32 cellular contexts compared by ENCODE assay signal in the genomic region with DNA sequence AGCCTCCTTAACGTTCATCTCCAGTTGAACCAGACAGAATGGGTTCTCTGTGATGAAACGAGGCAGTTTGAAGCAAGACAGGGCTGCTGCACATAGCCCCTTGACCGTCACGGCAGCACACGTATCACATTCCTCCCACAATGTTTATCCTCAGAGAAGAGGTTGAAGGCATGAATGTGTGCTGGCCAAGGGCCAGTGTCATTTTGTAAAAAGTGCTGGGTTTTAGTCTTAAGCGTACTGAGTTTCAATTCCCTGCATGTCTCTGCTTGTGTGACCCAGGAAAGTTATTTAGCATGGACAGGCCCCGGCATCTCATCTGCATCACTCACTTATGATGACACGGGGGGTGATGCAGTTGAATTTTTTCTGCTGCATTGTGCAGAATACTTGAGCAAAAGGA. TPM values are rescaled to one million over a fixed set of nuclear protein-coding genes. Genes with fewer than 3 reads are reported as not detected.
A peak's percentile ranks its signal among the peaks of the same experiment; 100 is the strongest.
DNase-seq lines count a peak whose midpoint lies in the region; ATAC-seq and TF ChIP-seq lines count a peak whose summit lies in the region.
"Had no signal": no experiment of that assay in that cellular context is flagged by ENCODE, and none has a peak within 500 bp of the region (broad histone marks: within the 10 kb centered on the region; RNA-seq: fewer than 3 reads in every experiment).

No MANE protein-coding gene starts in this region.

- H3K27ac ChIP-seq in esophagus muscularis mucosa (replicated peaks in 1 of 4) (no peak overlapping the region), prostate gland (no peak overlapping the region), right lobe of liver (no peak overlapping the region)
- H3K27ac ChIP-seq: 22Rv1, dorsolateral prefrontal cortex, left ventricle myocardium inferior, right atrium auricular region, spleen, testis had no signal

- intact Hi-C loops in esophagus muscularis mucosa (cut with DNase I) (no loop called here), prostate gland (cut with DNase I) (no loop called here), right lobe of liver (cut with DNase I) (no loop called here)

- H3K27me3 ChIP-seq in esophagus muscularis mucosa (no peaks in the 10 kb centered on the region), prostate gland (replicated peaks; ENCODE audit: insufficient read depth) (no peaks in the 10 kb centered on the region), right lobe of liver (no peaks in the 10 kb centered on the region)
- H3K27me3 ChIP-seq: dorsolateral prefrontal cortex, right atrium auricular region, spleen, testis had no signal

- H3K4me3 ChIP-seq in esophagus muscularis mucosa: no peak overlapping the region
- H3K4me3 ChIP-seq in prostate gland: no peak overlapping the region
- H3K4me3 ChIP-seq in right lobe of liver: no peak overlapping the region
- H3K4me3 ChIP-seq: dorsolateral prefrontal cortex, K562, left ventricle myocardium inferior, right atrium auricular region, spleen, testis had no signal

- no peak for ATAC-seq in right lobe of liver
- ATAC-seq in activated naive CD4-positive, alpha-beta T cell treated with anti-CD3 and anti-CD28 coated beads, Interleukin-2, amount 50 U/mL, for 72 hours: no peak
- ATAC-seq: activated CD4-positive, CD25-positive, alpha-beta regulatory T cell treated with anti-CD3 and anti-CD28 coated beads, Interleukin-2, amount 50 U/mL, for 24 hours; activated CD8-positive, alpha-beta memory T cell treated with anti-CD3 and anti-CD28 coated beads, Interleukin-2, amount 10 ng/mL, durations not matched to agents 7 days and 5 days; activated T-cell treated with anti-CD3 and anti-CD28 coated beads, Interleukin-2, amount 50 U/mL, for 4 hours; K562; T-helper 17 cell had no signal

- peaks cover 25 to 73% (median 50%) of the 10 kb centered on the region in 4 donors for H3K36me3 ChIP-seq in esophagus muscularis mucosa
- H3K36me3 ChIP-seq in prostate gland: peaks cover 0 to 7% of the 10 kb centered on the region in 2 donors
- peaks cover 0 to 5% (median 0%) of the 10 kb centered on the region in 4 donors for H3K36me3 ChIP-seq in right lobe of liver

- no peak for TF ChIP-seq EP300 in esophagus muscularis mucosa (IDR thresholded peaks at IDR 0.05)

- TF ChIP-seq CTCF in esophagus muscularis mucosa (IDR thresholded peaks at IDR 0.05) (no peak), prostate gland (IDR thresholded peaks at IDR 0.05) (no peak), right lobe of liver (IDR thresholded peaks at IDR 0.05) (no peak)

- no peaks in the 10 kb centered on the region for H3K9me3 Mint-ChIP-seq in activated naive CD4-positive, alpha-beta T cell treated with anti-CD3 and anti-CD28 coated beads, Interleukin-2, amount 50 U/mL, for 72 hours
- H3K9me3 Mint-ChIP-seq: activated T-cell treated with anti-CD3 and anti-CD28 coated beads, Interleukin-2, amount 50 U/mL, for 4 hours; brain; stimulated activated naive CD8-positive, alpha-beta T cell treated with anti-CD3 and anti-CD28 coated beads, Interleukin-15, Interleukin-2, amounts not matched to agents 100 ng/mL and 50 ng/mL, for 24 hours had no signal

- H3K4me1 ChIP-seq in esophagus muscularis mucosa (no peaks in the 10 kb centered on the region), prostate gland (replicated peaks) (peaks cover 3% of the 10 kb centered on the region), right lobe of liver (no peaks in the 10 kb centered on the region)
- H3K4me1 ChIP-seq: left ventricle myocardium inferior, right atrium auricular region, spleen, testis had no signal

- no peak overlapping the region for H3K27ac Mint-ChIP-seq in activated naive CD4-positive, alpha-beta T cell treated with anti-CD3 and anti-CD28 coated beads, Interleukin-2, amount 50 U/mL, for 72 hours
- H3K27ac Mint-ChIP-seq: activated CD8-positive, alpha-beta memory T cell treated with anti-CD3 and anti-CD28 coated beads, Interleukin-2, amount 10 ng/mL, durations not matched to agents 7 days and 5 days; brain; naive B cell; stimulated activated naive CD8-positive, alpha-beta T cell treated with anti-CD3 and anti-CD28 coated beads, Interleukin-15, Interleukin-2, amounts not matched to agents 100 ng/mL and 50 ng/mL, for 24 hours; T-helper 17 cell had no signal

- DNase-seq in NCI-H1092 treated with DMSO at 0.1 percent for 48 hours (lab: John Stamatoyannopoulos, UW): peak; percentile 39
- no peak for DNase-seq in NCI-H1092 (lab: John Stamatoyannopoulos, UW)
- peak; percentile 20 for DNase-seq in amniotic epithelial cell (ENCODE audit: low read depth)
- peak; percentile 47 for DNase-seq in esophagus muscularis mucosa (ENCODE audit: extremely low spot score)
- DNase-seq in prostate gland (ENCODE audit: low spot score): peak; percentile 67
- no peak for DNase-seq in right lobe of liver
- DNase-seq in DMS 273 treated with DMSO at 0.1 percent for 48 hours (lab: John Stamatoyannopoulos, UW): no peak
- no peak for DNase-seq in activated naive CD4-positive, alpha-beta T cell treated with anti-CD3 and anti-CD28 coated beads, Interleukin-2, amount 50 U/mL, for 72 hours (ENCODE audit: low spot score in 2 of 2)
- DNase-seq: activated CD4-positive, alpha-beta T cell treated with anti-CD3 and anti-CD28 coated beads, Interleukin-2, amount 50 U/mL, for 4 hours; activated CD8-positive, alpha-beta memory T cell treated with anti-CD3 and anti-CD28 coated beads, Interleukin-2, amount 10 ng/mL, durations not matched to agents 7 days and 5 days; activated naive CD4-positive, alpha-beta T cell; activated T-cell treated with anti-CD3 and anti-CD28 coated beads, Interleukin-2, amount 50 U/mL, for 4 hours; C1 segment of cervical spinal cord; dorsolateral prefrontal cortex; glutamatergic neuron; left ventricle myocardium inferior; naive B cell; NCI-H2081; SK-N-SH; spleen; stimulated activated CD4-positive, alpha-beta T cell treated with anti-CD3 and anti-CD28 coated beads, Interleukin-2, amount 100 ng/mL, for 24 hours; T-helper 17 cell; testis had no signal

- TF ChIP-seq POLR2A in esophagus muscularis mucosa (IDR thresholded peaks at IDR 0.05; ENCODE audit: low read depth) (no peak), prostate gland (IDR thresholded peaks at IDR 0.05) (no peak), right lobe of liver (IDR thresholded peaks at IDR 0.05) (no peak)

- peaks cover 0 to 25% of the 10 kb centered on the region in 2 donors for H3K36me3 Mint-ChIP-seq in activated naive CD4-positive, alpha-beta T cell treated with anti-CD3 and anti-CD28 coated beads, Interleukin-2, amount 50 U/mL, for 72 hours

- 57% methylated on average over 8 of the region's 8 CpGs for WGBS in esophagus muscularis mucosa
- WGBS in prostate gland: 26% methylated on average over 8 of the region's 8 CpGs
- 82% methylated on average over 5 of the region's 8 CpGs for WGBS in right lobe of liver (ENCODE audit: insufficient coverage, low coverage, low lambda C conversion rate, missing lambda C conversion rate)

- H3K9me3 ChIP-seq in esophagus muscularis mucosa (no peaks in the 10 kb centered on the region), prostate gland (no peaks in the 10 kb centered on the region), right lobe of liver (no peaks in the 10 kb centered on the region)
- H3K9me3 ChIP-seq: left ventricle myocardium inferior, right atrium auricular region, SK-N-SH, spleen, testis had no signal

RNA-seq across cellular contexts. Expression of gene TTC12, which starts 31.6 kb away (rescaled TPM):
- 10 to 100 TPM; 10.4 to 16.2 (median 13.3) TPM for total RNA-seq in esophagus muscularis mucosa
- 10 to 100 TPM; 21.6 TPM for total RNA-seq in prostate gland
- total RNA-seq in right lobe of liver: 1 to 10 TPM; 5.1 to 8.9 (median 7.2) TPM
- total RNA-seq in activated naive CD4-positive, alpha-beta T cell treated with anti-CD3 and anti-CD28 coated beads, Interleukin-2, amount 50 U/mL, for 72 hours: 10 to 100 TPM in 1 of 2 donors, 1 to 10 TPM in 1; 5.4 to 15.7 TPM

RNA-seq across cellular contexts. Expression of gene ANKK1, which starts 41.6 kb away (rescaled TPM):
- total RNA-seq in esophagus muscularis mucosa (under 1 TPM in 3 of 4 donors, not detected in 1; 0.17 to 0.83 (median 0.29) TPM), prostate gland (1 to 10 TPM in 1 of 2 donors, under 1 TPM in 1; 0.97 to 2.4 TPM), right lobe of liver (under 1 TPM in 2 of 6 experiments, not detected in 4; 0.12 to 0.15 TPM)
- under 1 TPM in 1 of 2 donors, not detected in 1; 0.49 TPM for total RNA-seq in activated naive CD4-positive, alpha-beta T cell treated with anti-CD3 and anti-CD28 coated beads, Interleukin-2, amount 50 U/mL, for 72 hours
- total RNA-seq: cerebellum, HT1080, K562, left ventricle myocardium inferior, OCI-LY7, right atrium auricular region had no signal

Comparison
In these comparisons a context has a peak if more than half of its experiments do, and no peak if none do; other contexts are left out.
1. DNase-seq: peak in NCI-H1092 treated with DMSO at 0.1 percent for 48 hours (single experiment), amniotic epithelial cell (single experiment), esophagus muscularis mucosa (single experiment) and prostate gland (single experiment); none in NCI-H1092 (single experiment), right lobe of liver (0 of 3), DMS 273 treated with DMSO at 0.1 percent for 48 hours (single experiment) and activated naive CD4-positive, alpha-beta T cell treated with anti-CD3 and anti-CD28 coated beads, Interleukin-2, amount 50 U/mL, for 72 hours (0 of 2).